ENCODE assay signal across 8 cellular contexts in the genomic region with DNA sequence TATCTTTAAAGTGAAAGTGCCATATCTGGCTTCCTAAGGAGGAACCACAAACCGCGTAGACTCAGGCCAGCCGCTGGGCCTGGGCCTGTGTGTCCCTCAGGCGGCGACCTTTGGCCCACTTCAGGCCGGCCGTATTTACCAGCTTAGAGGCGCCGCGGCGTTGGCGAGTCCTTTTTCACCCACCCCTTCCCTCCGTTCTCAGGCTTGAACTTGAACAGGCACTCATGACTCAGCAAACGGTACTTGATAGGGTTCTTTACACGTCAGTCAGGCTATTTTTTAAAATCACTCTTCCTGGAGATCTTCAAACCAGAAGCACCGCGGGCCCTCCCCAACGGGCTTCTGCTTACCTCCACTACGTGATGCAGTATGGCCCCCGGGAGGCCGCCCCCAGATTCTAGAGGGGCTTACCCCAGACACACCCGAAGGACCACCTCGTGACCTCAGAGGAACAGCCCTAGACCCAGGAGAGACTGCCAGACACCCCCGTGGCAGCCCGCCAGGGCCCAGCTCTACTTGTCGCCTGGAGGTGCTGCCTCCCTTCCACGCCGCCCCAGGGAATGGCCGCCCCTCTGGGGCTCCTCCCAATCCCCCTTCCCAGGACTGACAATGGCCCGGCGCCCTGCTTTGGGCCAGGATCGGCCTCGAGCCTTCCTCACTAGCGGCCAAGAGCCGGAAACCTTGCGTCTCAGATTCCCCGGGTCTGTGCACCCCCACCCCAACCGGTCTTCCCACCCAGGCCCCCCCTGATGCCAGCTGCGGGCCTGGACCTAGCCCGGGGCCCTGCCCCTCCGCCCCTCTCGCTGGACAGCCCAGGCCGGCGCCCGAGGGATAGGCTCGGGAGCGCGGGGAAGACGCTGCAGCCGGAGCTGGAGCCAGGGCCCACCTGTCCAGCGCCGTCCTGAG.
DNase-seq lines count a peak whose midpoint lies in the region; ATAC-seq and TF ChIP-seq lines count a peak whose summit lies in the region.

No MANE protein-coding gene starts in this region.

- DNase-seq in DMS153 (lab: John Stamatoyannopoulos, UW) (peak; percentile 39), islet precursor cell (peak; percentile 97), NCI-H748 (lab: John Stamatoyannopoulos, UW; ENCODE audit: unreplicated experiment) (no peak)
- DNase-seq in activated CD4-positive, CD25-positive, alpha-beta regulatory T cell treated with anti-CD3 and anti-CD28 coated beads, Interleukin-2, amount 50 U/mL, for 16 hours (ENCODE audit: low read depth, low spot score): peak; percentile 37
- peak; percentile 56 for DNase-seq in central memory CD4-positive, alpha-beta T cell
- peak; percentile 38 to 47 for DNase-seq in stimulated activated CD4-positive, alpha-beta T cell treated with anti-CD3 and anti-CD28 coated beads, Interleukin-12 subunit alpha, Interleukin-12 subunit beta, amount 100 ng/mL, for 24 hours (ENCODE audit: low read depth in 2 of 2)

- peak; percentile 86 for ATAC-seq in GM21619 (IDR thresholded peaks at IDR 0.05; ENCODE audit: unreplicated experiment)

- peak; percentile 82 for TF ChIP-seq EP300 in Ishikawa (IDR thresholded peaks at IDR 0.05; ENCODE audit: borderline replicate concordance)

- peak; percentile 26; the same call in 1 of the 2 replicates for TF ChIP-seq RAD21 in Ishikawa (IDR thresholded peaks at IDR 0.05; ENCODE audit: low read depth)

TF ChIP-seq in Ishikawa, 13 proteins besides CTCF, POLR2A, EP300 and RAD21:
- TF ChIP-seq ZBTB7A (IDR thresholded peaks at IDR 0.05; ENCODE audit: low read depth) (peak; percentile 91), TCF12 (IDR thresholded peaks at IDR 0.05; ENCODE audit: low read depth) (peak; percentile 80), NFIC (IDR thresholded peaks at IDR 0.05) (peak; percentile 56), TEAD4 (IDR thresholded peaks at IDR 0.05) (peak; percentile 41), FOXM1 (IDR thresholded peaks at IDR 0.05; ENCODE audit: borderline replicate concordance, low read depth) (peak; percentile 81), CREB1 (IDR thresholded peaks at IDR 0.05; ENCODE audit: low read depth) (peak; percentile 19; the same call in 1 of the 2 replicates), CEBPB (IDR thresholded peaks at IDR 0.05) (peak; percentile 23; the same call in 1 of the 2 replicates), EGR1 (IDR thresholded peaks at IDR 0.05) (0 out of 2 replicates have a peak, but pooled peaks have one; percentile 41), YY1 (IDR thresholded peaks at IDR 0.05; ENCODE audit: low read depth) (peak; percentile 69), TAF1 (IDR thresholded peaks at IDR 0.05; ENCODE audit: low read depth) (no peak; the same call in 1 of the 2 replicates)
- TF ChIP-seq, protein P1, sequence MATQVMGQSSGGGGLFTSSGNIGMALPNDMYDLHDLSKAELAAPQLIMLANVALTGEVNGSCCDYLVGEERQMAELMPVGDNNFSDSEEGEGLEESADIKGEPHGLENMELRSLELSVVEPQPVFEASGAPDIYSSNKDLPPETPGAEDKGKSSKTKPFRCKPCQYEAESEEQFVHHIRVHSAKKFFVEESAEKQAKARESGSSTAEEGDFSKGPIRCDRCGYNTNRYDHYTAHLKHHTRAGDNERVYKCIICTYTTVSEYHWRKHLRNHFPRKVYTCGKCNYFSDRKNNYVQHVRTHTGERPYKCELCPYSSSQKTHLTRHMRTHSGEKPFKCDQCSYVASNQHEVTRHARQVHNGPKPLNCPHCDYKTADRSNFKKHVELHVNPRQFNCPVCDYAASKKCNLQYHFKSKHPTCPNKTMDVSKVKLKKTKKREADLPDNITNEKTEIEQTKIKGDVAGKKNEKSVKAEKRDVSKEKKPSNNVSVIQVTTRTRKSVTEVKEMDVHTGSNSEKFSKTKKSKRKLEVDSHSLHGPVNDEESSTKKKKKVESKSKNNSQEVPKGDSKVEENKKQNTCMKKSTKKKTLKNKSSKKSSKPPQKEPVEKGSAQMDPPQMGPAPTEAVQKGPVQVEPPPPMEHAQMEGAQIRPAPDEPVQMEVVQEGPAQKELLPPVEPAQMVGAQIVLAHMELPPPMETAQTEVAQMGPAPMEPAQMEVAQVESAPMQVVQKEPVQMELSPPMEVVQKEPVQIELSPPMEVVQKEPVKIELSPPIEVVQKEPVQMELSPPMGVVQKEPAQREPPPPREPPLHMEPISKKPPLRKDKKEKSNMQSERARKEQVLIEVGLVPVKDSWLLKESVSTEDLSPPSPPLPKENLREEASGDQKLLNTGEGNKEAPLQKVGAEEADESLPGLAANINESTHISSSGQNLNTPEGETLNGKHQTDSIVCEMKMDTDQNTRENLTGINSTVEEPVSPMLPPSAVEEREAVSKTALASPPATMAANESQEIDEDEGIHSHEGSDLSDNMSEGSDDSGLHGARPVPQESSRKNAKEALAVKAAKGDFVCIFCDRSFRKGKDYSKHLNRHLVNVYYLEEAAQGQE (IDR thresholded peaks at IDR 0.05; ENCODE audit: low read depth): no peak; the same call in 1 of the 2 replicates
- TF ChIP-seq, protein P2, sequence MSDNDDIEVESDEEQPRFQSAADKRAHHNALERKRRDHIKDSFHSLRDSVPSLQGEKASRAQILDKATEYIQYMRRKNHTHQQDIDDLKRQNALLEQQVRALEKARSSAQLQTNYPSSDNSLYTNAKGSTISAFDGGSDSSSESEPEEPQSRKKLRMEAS (IDR thresholded peaks at IDR 0.05): peak; percentile 76
- TF ChIP-seq, protein P3, sequence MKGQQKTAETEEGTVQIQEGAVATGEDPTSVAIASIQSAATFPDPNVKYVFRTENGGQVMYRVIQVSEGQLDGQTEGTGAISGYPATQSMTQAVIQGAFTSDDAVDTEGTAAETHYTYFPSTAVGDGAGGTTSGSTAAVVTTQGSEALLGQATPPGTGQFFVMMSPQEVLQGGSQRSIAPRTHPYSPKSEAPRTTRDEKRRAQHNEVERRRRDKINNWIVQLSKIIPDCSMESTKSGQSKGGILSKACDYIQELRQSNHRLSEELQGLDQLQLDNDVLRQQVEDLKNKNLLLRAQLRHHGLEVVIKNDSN (IDR thresholded peaks at IDR 0.05): peak; percentile 60
